ENCODE assay signal across 1 cellular context in the genomic region with DNA sequence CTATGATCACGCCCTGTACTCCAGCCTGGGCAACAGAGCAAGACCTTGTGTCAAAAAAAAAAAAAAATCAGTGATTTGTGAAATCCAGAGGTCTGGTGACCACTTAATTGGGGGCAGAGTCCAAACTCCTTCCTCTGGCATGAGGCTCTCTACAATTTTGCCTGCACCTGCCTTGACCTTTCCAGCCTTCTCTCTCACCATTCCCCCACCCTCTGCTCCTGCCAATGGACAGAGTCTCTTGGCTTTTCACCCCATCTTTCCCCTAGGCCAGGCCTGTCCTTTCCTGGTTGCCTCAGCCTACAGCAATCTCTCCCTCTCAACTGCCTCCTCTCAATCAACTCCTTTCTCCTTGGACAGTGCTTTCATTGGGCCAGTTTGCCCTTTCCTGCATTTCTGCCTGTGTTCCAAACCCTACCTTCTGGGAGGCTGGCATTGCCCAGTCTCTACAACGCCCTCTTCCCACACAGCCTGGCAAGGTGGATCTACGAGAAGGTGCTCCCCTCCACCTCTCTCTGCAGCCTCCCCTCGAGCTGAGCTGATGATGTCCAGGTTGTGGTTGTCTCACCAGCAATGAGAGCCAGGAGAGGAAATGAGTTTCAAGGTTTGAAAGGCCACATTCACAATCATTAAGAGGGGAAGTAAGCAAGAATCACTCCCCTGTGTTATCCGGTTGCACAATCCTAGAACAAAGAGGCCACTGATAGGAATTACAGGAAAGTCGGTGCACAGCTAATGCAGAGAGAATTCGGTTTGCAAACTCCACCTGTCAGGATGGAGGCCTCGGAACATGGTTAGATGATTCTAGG.
TF ChIP-seq lines count a peak whose summit lies in the region.

No MANE protein-coding gene starts in this region.

TF ChIP-seq in HepG2, 621 proteins besides CTCF, POLR2A, EP300 and RAD21 (continued from another document and continues in another):
- TF ChIP-seq, protein P1, sequence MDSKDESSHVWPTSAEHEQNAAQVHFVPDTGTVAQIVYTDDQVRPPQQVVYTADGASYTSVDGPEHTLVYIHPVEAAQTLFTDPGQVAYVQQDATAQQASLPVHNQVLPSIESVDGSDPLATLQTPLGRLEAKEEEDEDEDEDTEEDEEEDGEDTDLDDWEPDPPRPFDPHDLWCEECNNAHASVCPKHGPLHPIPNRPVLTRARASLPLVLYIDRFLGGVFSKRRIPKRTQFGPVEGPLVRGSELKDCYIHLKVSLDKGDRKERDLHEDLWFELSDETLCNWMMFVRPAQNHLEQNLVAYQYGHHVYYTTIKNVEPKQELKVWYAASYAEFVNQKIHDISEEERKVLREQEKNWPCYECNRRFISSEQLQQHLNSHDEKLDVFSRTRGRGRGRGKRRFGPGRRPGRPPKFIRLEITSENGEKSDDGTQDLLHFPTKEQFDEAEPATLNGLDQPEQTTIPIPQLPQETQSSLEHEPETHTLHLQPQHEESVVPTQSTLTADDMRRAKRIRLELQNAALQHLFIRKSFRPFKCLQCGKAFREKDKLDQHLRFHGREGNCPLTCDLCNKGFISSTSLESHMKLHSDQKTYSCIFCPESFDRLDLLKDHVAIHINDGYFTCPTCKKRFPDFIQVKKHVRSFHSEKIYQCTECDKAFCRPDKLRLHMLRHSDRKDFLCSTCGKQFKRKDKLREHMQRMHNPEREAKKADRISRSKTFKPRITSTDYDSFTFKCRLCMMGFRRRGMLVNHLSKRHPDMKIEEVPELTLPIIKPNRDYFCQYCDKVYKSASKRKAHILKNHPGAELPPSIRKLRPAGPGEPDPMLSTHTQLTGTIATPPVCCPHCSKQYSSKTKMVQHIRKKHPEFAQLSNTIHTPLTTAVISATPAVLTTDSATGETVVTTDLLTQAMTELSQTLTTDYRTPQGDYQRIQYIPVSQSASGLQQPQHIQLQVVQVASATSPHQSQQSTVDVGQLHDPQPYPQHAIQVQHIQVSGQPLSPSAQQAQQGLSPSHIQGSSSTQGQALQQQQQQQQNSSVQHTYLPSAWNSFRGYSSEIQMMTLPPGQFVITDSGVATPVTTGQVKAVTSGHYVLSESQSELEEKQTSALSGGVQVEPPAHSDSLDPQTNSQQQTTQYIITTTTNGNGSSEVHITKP (CRISPR knock-in tag; IDR thresholded peaks at IDR 0.05; ENCODE audit: low read depth) = peak; percentile 76; the same call in 1 of the 2 replicates
- peak; percentile 3; the same call in 1 of the 2 replicates for TF ChIP-seq ZNF460 (CRISPR knock-in tag; IDR thresholded peaks at IDR 0.05; ENCODE audit: borderline replicate concordance)
- peak; percentile 92; the same call in 1 of the 2 replicates for TF ChIP-seq ZSCAN9 (CRISPR knock-in tag; IDR thresholded peaks at IDR 0.05; ENCODE audit: borderline replicate concordance)
- peak; percentile 61 for TF ChIP-seq ZKSCAN1 (IDR thresholded peaks at IDR 0.05; ENCODE audit: low read length)
- TF ChIP-seq, protein P2, sequence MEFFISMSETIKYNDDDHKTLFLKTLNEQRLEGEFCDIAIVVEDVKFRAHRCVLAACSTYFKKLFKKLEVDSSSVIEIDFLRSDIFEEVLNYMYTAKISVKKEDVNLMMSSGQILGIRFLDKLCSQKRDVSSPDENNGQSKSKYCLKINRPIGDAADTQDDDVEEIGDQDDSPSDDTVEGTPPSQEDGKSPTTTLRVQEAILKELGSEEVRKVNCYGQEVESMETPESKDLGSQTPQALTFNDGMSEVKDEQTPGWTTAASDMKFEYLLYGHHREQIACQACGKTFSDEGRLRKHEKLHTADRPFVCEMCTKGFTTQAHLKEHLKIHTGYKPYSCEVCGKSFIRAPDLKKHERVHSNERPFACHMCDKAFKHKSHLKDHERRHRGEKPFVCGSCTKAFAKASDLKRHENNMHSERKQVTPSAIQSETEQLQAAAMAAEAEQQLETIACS (CRISPR knock-in tag; IDR thresholded peaks at IDR 0.05) = no peak
- TF ChIP-seq RAD51 (IDR thresholded peaks at IDR 0.05; ENCODE audit: borderline replicate concordance) = no peak
- TF ChIP-seq MTA1 (CRISPR knock-in tag; IDR thresholded peaks at IDR 0.05; ENCODE audit: borderline replicate concordance) = peak; percentile 78
- TF ChIP-seq MXI1 (IDR thresholded peaks at IDR 0.05; ENCODE audit: borderline replicate concordance, low read depth, low read length) = peak; percentile 10; the same call in 1 of the 3 replicates
- no peak for TF ChIP-seq RFX3 (CRISPR knock-in tag; IDR thresholded peaks at IDR 0.05)
- TF ChIP-seq, protein P3, sequence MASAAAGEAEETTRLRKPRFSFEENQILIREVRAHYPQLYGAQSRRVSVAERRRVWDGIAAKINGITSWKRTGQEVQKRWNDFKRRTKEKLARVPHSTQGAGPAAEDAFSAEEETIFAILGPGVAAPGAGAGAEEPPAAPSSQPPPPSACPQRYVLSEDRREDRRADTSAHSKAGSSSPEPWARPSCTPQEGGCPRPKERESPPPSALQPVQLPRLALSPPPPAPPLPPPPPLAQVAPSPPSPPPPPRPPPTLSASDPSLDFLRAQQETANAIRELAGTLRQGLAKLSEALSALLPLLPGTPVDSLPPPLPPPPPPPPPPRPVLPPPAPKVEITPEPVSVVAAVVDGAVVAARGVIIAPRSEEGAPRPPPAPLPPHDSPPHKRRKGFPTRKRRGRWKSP (CRISPR knock-in tag; IDR thresholded peaks at IDR 0.05) = peak; percentile 79; the same call in 1 of the 2 replicates
- no peak for TF ChIP-seq ZNF329 (CRISPR knock-in tag; IDR thresholded peaks at IDR 0.05; ENCODE audit: low read depth)
- peak; percentile 93 for TF ChIP-seq RXRA (CRISPR knock-in tag; IDR thresholded peaks at IDR 0.05)
- peak; percentile 98 for TF ChIP-seq CHD4 (IDR thresholded peaks at IDR 0.05; ENCODE audit: borderline replicate concordance, low read length)
- TF ChIP-seq JUND (CRISPR knock-in tag; IDR thresholded peaks at IDR 0.05) = peak; percentile 78
- TF ChIP-seq SOX13 (IDR thresholded peaks at IDR 0.05) = peak; percentile 92
- TF ChIP-seq SOX13 (CRISPR knock-in tag; conservative IDR thresholded peaks at IDR 0.05 in 1 of 2, IDR thresholded peaks at IDR 0.05 in 1 of 2) = peak in 1 of 2 experiments; percentile 97; a peak in 2 of 4 replicates
- peak; percentile 88; the same call in 1 of the 2 replicates for TF ChIP-seq ELF4 (CRISPR knock-in tag; IDR thresholded peaks at IDR 0.05; ENCODE audit: borderline replicate concordance)
- TF ChIP-seq, protein P4, sequence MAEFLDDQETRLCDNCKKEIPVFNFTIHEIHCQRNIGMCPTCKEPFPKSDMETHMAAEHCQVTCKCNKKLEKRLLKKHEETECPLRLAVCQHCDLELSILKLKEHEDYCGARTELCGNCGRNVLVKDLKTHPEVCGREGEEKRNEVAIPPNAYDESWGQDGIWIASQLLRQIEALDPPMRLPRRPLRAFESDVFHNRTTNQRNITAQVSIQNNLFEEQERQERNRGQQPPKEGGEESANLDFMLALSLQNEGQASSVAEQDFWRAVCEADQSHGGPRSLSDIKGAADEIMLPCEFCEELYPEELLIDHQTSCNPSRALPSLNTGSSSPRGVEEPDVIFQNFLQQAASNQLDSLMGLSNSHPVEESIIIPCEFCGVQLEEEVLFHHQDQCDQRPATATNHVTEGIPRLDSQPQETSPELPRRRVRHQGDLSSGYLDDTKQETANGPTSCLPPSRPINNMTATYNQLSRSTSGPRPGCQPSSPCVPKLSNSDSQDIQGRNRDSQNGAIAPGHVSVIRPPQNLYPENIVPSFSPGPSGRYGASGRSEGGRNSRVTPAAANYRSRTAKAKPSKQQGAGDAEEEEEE (CRISPR knock-in tag; IDR thresholded peaks at IDR 0.05; ENCODE audit: borderline replicate concordance) = no peak
- TF ChIP-seq HOXA7 (CRISPR knock-in tag; IDR thresholded peaks at IDR 0.05) = no peak
- TF ChIP-seq HHEX (CRISPR knock-in tag; IDR thresholded peaks at IDR 0.05) = peak; percentile 73
- TF ChIP-seq, protein P5, sequence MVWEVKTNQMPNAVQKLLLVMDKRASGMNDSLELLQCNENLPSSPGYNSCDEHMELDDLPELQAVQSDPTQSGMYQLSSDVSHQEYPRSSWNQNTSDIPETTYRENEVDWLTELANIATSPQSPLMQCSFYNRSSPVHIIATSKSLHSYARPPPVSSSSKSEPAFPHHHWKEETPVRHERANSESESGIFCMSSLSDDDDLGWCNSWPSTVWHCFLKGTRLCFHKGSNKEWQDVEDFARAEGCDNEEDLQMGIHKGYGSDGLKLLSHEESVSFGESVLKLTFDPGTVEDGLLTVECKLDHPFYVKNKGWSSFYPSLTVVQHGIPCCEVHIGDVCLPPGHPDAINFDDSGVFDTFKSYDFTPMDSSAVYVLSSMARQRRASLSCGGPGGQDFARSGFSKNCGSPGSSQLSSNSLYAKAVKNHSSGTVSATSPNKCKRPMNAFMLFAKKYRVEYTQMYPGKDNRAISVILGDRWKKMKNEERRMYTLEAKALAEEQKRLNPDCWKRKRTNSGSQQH (CRISPR knock-in tag; IDR thresholded peaks at IDR 0.05; ENCODE audit: low read depth) = peak; percentile 94; the same call in 1 of the 2 replicates
- TF ChIP-seq TAF1 (CRISPR knock-in tag; IDR thresholded peaks at IDR 0.05) = peak; percentile 77
- TF ChIP-seq KDM5B (CRISPR knock-in tag; IDR thresholded peaks at IDR 0.05; ENCODE audit: borderline replicate concordance) = 0 out of 2 replicates have a peak, but pooled peaks have one; percentile 78
- TF ChIP-seq ZNF30 (CRISPR knock-in tag; IDR thresholded peaks at IDR 0.05) = no peak
- TF ChIP-seq, protein P6, sequence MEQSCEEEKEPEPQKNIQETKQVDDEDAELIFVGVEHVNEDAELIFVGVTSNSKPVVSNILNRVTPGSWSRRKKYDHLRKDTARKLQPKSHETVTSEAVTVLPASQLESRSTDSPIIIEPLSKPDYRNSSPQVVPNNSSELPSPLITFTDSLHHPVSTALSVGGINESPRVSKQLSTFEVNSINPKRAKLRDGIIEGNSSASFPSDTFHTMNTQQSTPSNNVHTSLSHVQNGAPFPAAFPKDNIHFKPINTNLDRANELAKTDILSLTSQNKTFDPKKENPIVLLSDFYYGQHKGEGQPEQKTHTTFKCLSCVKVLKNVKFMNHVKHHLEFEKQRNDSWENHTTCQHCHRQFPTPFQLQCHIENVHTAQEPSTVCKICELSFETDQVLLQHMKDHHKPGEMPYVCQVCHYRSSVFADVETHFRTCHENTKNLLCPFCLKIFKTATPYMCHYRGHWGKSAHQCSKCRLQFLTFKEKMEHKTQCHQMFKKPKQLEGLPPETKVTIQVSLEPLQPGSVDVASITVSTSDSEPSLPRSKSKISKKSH (CRISPR knock-in tag; IDR thresholded peaks at IDR 0.05; ENCODE audit: borderline replicate concordance) = no peak
- TF ChIP-seq ZNF253 (CRISPR knock-in tag; IDR thresholded peaks at IDR 0.05; ENCODE audit: borderline replicate concordance) = no peak
- no peak for TF ChIP-seq HNRNPLL (IDR thresholded peaks at IDR 0.05; ENCODE audit: low read depth, low read length, poor library complexity, severe bottlenecking)
- no peak for TF ChIP-seq ZFP37 (CRISPR knock-in tag; IDR thresholded peaks at IDR 0.05; ENCODE audit: borderline replicate concordance)
- 0 out of 2 replicates have a peak, but pooled peaks have one; percentile 40 for TF ChIP-seq ZNF777 (CRISPR knock-in tag; IDR thresholded peaks at IDR 0.05)
- TF ChIP-seq, protein P7, sequence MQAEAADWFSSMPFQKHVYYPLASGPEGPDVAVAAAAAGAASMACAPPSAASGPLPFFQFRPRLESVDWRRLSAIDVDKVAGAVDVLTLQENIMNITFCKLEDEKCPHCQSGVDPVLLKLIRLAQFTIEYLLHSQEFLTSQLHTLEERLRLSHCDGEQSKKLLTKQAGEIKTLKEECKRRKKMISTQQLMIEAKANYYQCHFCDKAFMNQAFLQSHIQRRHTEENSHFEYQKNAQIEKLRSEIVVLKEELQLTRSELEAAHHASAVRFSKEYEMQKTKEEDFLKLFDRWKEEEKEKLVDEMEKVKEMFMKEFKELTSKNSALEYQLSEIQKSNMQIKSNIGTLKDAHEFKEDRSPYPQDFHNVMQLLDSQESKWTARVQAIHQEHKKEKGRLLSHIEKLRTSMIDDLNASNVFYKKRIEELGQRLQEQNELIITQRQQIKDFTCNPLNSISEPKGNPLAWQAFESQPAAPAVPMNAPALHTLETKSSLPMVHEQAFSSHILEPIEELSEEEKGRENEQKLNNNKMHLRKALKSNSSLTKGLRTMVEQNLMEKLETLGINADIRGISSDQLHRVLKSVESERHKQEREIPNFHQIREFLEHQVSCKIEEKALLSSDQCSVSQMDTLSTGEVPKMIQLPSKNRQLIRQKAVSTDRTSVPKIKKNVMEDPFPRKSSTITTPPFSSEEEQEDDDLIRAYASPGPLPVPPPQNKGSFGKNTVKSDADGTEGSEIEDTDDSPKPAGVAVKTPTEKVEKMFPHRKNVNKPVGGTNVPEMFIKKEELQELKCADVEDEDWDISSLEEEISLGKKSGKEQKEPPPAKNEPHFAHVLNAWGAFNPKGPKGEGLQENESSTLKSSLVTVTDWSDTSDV (CRISPR knock-in tag; IDR thresholded peaks at IDR 0.05) = no peak
- peak; percentile 39 for TF ChIP-seq ZBTB21 (CRISPR knock-in tag; IDR thresholded peaks at IDR 0.05)
- TF ChIP-seq, protein P8, sequence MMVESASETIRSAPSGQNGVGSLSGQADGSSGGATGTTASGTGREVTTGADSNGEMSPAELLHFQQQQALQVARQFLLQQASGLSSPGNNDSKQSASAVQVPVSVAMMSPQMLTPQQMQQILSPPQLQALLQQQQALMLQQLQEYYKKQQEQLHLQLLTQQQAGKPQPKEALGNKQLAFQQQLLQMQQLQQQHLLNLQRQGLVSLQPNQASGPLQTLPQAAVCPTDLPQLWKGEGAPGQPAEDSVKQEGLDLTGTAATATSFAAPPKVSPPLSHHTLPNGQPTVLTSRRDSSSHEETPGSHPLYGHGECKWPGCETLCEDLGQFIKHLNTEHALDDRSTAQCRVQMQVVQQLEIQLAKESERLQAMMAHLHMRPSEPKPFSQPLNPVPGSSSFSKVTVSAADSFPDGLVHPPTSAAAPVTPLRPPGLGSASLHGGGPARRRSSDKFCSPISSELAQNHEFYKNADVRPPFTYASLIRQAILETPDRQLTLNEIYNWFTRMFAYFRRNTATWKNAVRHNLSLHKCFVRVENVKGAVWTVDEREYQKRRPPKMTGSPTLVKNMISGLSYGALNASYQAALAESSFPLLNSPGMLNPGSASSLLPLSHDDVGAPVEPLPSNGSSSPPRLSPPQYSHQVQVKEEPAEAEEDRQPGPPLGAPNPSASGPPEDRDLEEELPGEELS (CRISPR knock-in tag; IDR thresholded peaks at IDR 0.05) = peak; percentile 86
- TF ChIP-seq, protein P9, sequence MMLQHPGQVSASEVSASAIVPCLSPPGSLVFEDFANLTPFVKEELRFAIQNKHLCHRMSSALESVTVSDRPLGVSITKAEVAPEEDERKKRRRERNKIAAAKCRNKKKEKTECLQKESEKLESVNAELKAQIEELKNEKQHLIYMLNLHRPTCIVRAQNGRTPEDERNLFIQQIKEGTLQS (CRISPR knock-in tag; IDR thresholded peaks at IDR 0.05) = peak; percentile 78
- TF ChIP-seq, protein P10, sequence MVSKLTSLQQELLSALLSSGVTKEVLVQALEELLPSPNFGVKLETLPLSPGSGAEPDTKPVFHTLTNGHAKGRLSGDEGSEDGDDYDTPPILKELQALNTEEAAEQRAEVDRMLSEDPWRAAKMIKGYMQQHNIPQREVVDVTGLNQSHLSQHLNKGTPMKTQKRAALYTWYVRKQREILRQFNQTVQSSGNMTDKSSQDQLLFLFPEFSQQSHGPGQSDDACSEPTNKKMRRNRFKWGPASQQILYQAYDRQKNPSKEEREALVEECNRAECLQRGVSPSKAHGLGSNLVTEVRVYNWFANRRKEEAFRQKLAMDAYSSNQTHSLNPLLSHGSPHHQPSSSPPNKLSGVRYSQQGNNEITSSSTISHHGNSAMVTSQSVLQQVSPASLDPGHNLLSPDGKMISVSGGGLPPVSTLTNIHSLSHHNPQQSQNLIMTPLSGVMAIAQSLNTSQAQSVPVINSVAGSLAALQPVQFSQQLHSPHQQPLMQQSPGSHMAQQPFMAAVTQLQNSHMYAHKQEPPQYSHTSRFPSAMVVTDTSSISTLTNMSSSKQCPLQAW (CRISPR knock-in tag; IDR thresholded peaks at IDR 0.05) = peak; percentile 71; the same call in 1 of the 2 replicates
- TF ChIP-seq ZFAT (CRISPR knock-in tag; conservative IDR thresholded peaks at IDR 0.05) = no peak
- TF ChIP-seq KMT2B (CRISPR knock-in tag; IDR thresholded peaks at IDR 0.05) = no peak
- TF ChIP-seq SMAD3 (CRISPR knock-in tag; IDR thresholded peaks at IDR 0.05) = peak; percentile 93
- peak; percentile 100 for TF ChIP-seq ZMYM2 (CRISPR knock-in tag; IDR thresholded peaks at IDR 0.05)
- peak; percentile 88; the same call in 1 of the 2 replicates for TF ChIP-seq ZNF792 (CRISPR knock-in tag; IDR thresholded peaks at IDR 0.05)
- peak; percentile 100 for TF ChIP-seq CEBPG (CRISPR knock-in tag; IDR thresholded peaks at IDR 0.05)
